18 cellular contexts compared by ENCODE assay signal in the genomic region with DNA sequence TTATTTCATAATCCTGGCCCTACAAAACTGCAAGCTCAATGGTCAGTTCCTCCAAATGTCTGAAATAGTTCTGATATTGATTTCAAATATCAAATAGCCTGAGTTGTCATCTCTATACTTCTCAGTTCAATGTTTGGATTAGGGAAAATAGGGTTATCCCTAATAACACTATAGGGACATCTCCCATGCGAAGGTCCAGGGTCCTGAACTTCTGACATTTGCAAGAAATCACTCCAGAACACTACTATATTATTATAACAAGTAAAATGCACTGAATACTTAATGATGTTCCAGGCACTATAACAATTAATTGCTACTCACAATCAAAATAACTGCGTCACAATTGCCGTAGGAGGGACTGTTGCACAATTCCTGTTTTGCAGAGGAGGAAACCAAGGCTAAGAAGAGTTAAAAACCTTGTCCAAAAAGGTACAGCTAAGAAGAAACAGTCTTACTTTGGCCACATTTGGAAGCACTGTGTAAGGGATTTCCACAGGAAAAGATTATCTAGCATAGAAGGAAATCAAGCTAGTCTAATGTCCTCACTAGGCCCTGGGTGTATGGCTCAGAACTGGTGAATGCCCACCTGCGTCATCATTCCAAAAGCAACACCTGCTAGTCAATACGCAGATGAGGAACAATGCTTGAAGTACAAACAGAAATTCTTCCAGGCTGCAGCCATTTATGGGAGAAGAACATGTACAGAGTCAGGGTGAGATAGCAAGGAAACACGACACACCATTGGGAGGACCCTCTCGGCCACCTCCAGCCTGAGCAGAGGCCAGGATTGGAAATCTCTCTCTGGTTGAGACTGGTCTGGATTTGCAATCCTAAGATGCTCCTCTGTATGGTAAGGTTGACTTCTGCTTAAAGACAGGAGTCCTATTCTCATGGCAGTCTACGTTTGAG. TPM values are rescaled to one million over a fixed set of nuclear protein-coding genes. Genes with fewer than 3 reads are reported as not detected.
DNase-seq lines count a peak whose midpoint lies in the region; ATAC-seq, FAIRE-seq and TF ChIP-seq lines count a peak whose summit lies in the region.
"Had no signal": no experiment of that assay in that cellular context is flagged by ENCODE, and none has a peak within 500 bp of the region (broad histone marks: within the 10 kb centered on the region; RNA-seq: fewer than 3 reads in every experiment).

No MANE protein-coding gene starts in this region.

- TF ChIP-seq CTCF in HEK293 (tag by site-specific recombination; IDR thresholded peaks at IDR 0.05), result no peak
- no peak for TF ChIP-seq CTCF in esophagus muscularis mucosa (IDR thresholded peaks at IDR 0.05)
- TF ChIP-seq CTCF in gastrocnemius medialis (IDR thresholded peaks at IDR 0.05 in 4 of 5, conservative IDR thresholded peaks at IDR 0.05 in 1 of 5), result no peak
- no peak for TF ChIP-seq CTCF in pancreas (IDR thresholded peaks at IDR 0.05)
- no peak for TF ChIP-seq CTCF in GM10266 (IDR thresholded peaks at IDR 0.05; ENCODE audit: control insufficient read depth, insufficient read depth, low read depth, missing control alignments)

- no peak for FAIRE-seq in pancreas (lab: Jason Lieb, UNC)
- FAIRE-seq: HTR-8/SVneo, RCC 7860 had no signal

- no peaks in the 10 kb centered on the region for H3K27me3 ChIP-seq in CD4-positive, CD25-positive, alpha-beta regulatory T cell (ENCODE audit: control insufficient read depth, insufficient read depth, low read length)
- no peaks in the 10 kb centered on the region for H3K27me3 ChIP-seq in esophagus muscularis mucosa
- no peaks in the 10 kb centered on the region for H3K27me3 ChIP-seq in gastrocnemius medialis
- H3K27me3 ChIP-seq in pancreas, result no peaks in the 10 kb centered on the region
- H3K27me3 ChIP-seq: BE2C, SJCRH30 had no signal

- H3K27ac Mint-ChIP-seq in CD4-positive, CD25-positive, alpha-beta regulatory T cell, result peak overlapping the region in 2 of 3 donors; percentile 0 to 41
- H3K27ac Mint-ChIP-seq: CD8-positive, alpha-beta T cell; GM23338; HFFc6 had no signal

- H3K36me3 ChIP-seq in CD4-positive, CD25-positive, alpha-beta regulatory T cell (ENCODE audit: control insufficient read depth, insufficient read depth, low read length), result peaks cover 3% of the 10 kb centered on the region
- H3K36me3 ChIP-seq in HEK293 (ENCODE audit: control insufficient read depth in 2 of 2, insufficient read depth in 1 of 2, low read length in 2 of 2) (no peaks in the 10 kb centered on the region), esophagus muscularis mucosa (no peaks in the 10 kb centered on the region), gastrocnemius medialis (no peaks in the 10 kb centered on the region), pancreas (no peaks in the 10 kb centered on the region)
- H3K36me3 ChIP-seq: BE2C, SJCRH30 had no signal

- CTCF ChIA-PET in HEK293 (lab: Yijun Ruan, JAX), result no interaction called here

- POLR2A ChIA-PET in HEK293 (lab: Yijun Ruan, JAX), result no interaction called here

- H3K4me3 ChIP-seq in CD4-positive, CD25-positive, alpha-beta regulatory T cell (ENCODE audit: low read depth, low read length), result no peak overlapping the region
- H3K4me3 ChIP-seq in HEK293 (ENCODE audit: low read depth, low read length) (no peak overlapping the region), esophagus muscularis mucosa (no peak overlapping the region), gastrocnemius medialis (no peak overlapping the region), pancreas (no peak overlapping the region)
- H3K4me3 ChIP-seq: GM23338, SJCRH30 had no signal

- WGBS in esophagus muscularis mucosa, result 86% methylated on average over 8 of the region's 8 CpGs
- 91 to 92% methylated on average over 8 of the region's 8 CpGs for WGBS in pancreas, 2 donors

- no peak for DNase-seq in CD4-positive, CD25-positive, alpha-beta regulatory T cell
- DNase-seq in esophagus muscularis mucosa (ENCODE audit: extremely low spot score), result no peak
- no peak for DNase-seq in gastrocnemius medialis
- no peak for DNase-seq in pancreas
- DNase-seq in GM10266 (ENCODE audit: extremely low spot score), result no peak
- no peak for DNase-seq in activated effector memory CD4-positive, alpha-beta T cell treated with anti-CD3 and anti-CD28 coated beads, Interleukin-2, amount 50 U/mL, for 16 hours
- DNase-seq: BE2C; CD8-positive, alpha-beta T cell; HFFc6; KG1; NCI-H1092; NCI-H187 treated with DMSO at 0.1 percent for 48 hours; NCI-H82; SJCRH30 had no signal

- no peak overlapping the region for H3K27ac ChIP-seq in CD4-positive, CD25-positive, alpha-beta regulatory T cell (ENCODE audit: insufficient read depth, low read length, poor library complexity, severe bottlenecking)
- no peak overlapping the region for H3K27ac ChIP-seq in HEK293 (ENCODE audit: extremely low read depth, low read depth, low read length)
- H3K27ac ChIP-seq in esophagus muscularis mucosa (replicated peaks in 1 of 4), result peak overlapping the region; percentile 24 to 60 (median 28)
- peak overlapping the region; percentile 64 to 76 (median 68) for H3K27ac ChIP-seq in gastrocnemius medialis
- no peak overlapping the region for H3K27ac ChIP-seq in pancreas
- H3K27ac ChIP-seq: SJCRH30 had no signal

- H3K36me3 Mint-ChIP-seq in CD4-positive, CD25-positive, alpha-beta regulatory T cell, result peaks cover 8% of the 10 kb centered on the region
- H3K36me3 Mint-ChIP-seq: CD8-positive, alpha-beta T cell had no signal

- in situ Hi-C loops in gastrocnemius medialis (cut with MboI; ENCODE audit: low sequenced_read_pairs in 4 of 4), result no loop called here

- H3K4me3 Mint-ChIP-seq in CD4-positive, CD25-positive, alpha-beta regulatory T cell, result no peak overlapping the region
- H3K4me3 Mint-ChIP-seq: CD8-positive, alpha-beta T cell; GM23338; HFFc6 had no signal

- H3K4me1 Mint-ChIP-seq in CD4-positive, CD25-positive, alpha-beta regulatory T cell, result peaks cover 10 to 38% (median 26%) of the 10 kb centered on the region in 4 donors

- H3K27me3 Mint-ChIP-seq in CD4-positive, CD25-positive, alpha-beta regulatory T cell, result no peaks in the 10 kb centered on the region

- ATAC-seq in CD4-positive, CD25-positive, alpha-beta regulatory T cell (ENCODE audit: low read depth in 2 of 2), result no peak
- ATAC-seq in gastrocnemius medialis, result no peak
- no peak for ATAC-seq in pancreas
- ATAC-seq: CD8-positive, alpha-beta T cell; GM23338 had no signal

- H3K9me3 ChIP-seq in CD4-positive, CD25-positive, alpha-beta regulatory T cell (ENCODE audit: control insufficient read depth in 2 of 2, low read length in 2 of 2), result no peaks in the 10 kb centered on the region
- no peaks in the 10 kb centered on the region for H3K9me3 ChIP-seq in HEK293 (ENCODE audit: control insufficient read depth, insufficient read depth, low read depth, low read length)
- H3K9me3 ChIP-seq in esophagus muscularis mucosa, result no peaks in the 10 kb centered on the region
- H3K9me3 ChIP-seq in gastrocnemius medialis, result no peaks in the 10 kb centered on the region
- no peaks in the 10 kb centered on the region for H3K9me3 ChIP-seq in pancreas
- H3K9me3 ChIP-seq: BE2C, SJCRH30 had no signal

- H3K9me3 Mint-ChIP-seq in CD4-positive, CD25-positive, alpha-beta regulatory T cell, result no peaks in the 10 kb centered on the region
- H3K9me3 Mint-ChIP-seq: CD8-positive, alpha-beta T cell; GM23338; HFFc6 had no signal

- TF ChIP-seq POLR2A in esophagus muscularis mucosa (IDR thresholded peaks at IDR 0.05; ENCODE audit: low read depth) (no peak), gastrocnemius medialis (IDR thresholded peaks at IDR 0.05) (peak in 1 of 2 donors; percentile 23)

- TF ChIP-seq EP300 in esophagus muscularis mucosa (IDR thresholded peaks at IDR 0.05), result no peak

- intact Hi-C loops in esophagus muscularis mucosa (cut with DNase I) (no loop called here), gastrocnemius medialis (cut with DNase I; ENCODE audit: low total_unique reads) (loop anchor here (5.0 kb wide), 1 partner anchor 32 kb away; no protein-coding TSS in a partner anchor), pancreas (cut with DNase I) (loop anchor here in 1 of 3 donors (5.0 kb wide), 1 partner anchor 37 kb away; no protein-coding TSS in a partner anchor)

- H3K4me1 ChIP-seq in CD4-positive, CD25-positive, alpha-beta regulatory T cell (ENCODE audit: control insufficient read depth, insufficient read depth, low read length, poor library complexity, severe bottlenecking), result peaks cover 9% of the 10 kb centered on the region
- H3K4me1 ChIP-seq in HEK293 (ENCODE audit: control insufficient read depth, insufficient read depth, low read length), result peaks cover 6% of the 10 kb centered on the region
- H3K4me1 ChIP-seq in esophagus muscularis mucosa, result peaks cover 39 to 80% (median 49%) of the 10 kb centered on the region in 4 donors
- H3K4me1 ChIP-seq in gastrocnemius medialis, result peaks cover 18 to 47% of the 10 kb centered on the region in 2 donors
- peaks cover 15 to 39% (median 19%) of the 10 kb centered on the region in 3 donors for H3K4me1 ChIP-seq in pancreas
- H3K4me1 ChIP-seq: BE2C had no signal

TF ChIP-seq in HEK293, 187 proteins besides CTCF, POLR2A, EP300 and RAD21 (continues in another document):
- TF ChIP-seq, protein P1, sequence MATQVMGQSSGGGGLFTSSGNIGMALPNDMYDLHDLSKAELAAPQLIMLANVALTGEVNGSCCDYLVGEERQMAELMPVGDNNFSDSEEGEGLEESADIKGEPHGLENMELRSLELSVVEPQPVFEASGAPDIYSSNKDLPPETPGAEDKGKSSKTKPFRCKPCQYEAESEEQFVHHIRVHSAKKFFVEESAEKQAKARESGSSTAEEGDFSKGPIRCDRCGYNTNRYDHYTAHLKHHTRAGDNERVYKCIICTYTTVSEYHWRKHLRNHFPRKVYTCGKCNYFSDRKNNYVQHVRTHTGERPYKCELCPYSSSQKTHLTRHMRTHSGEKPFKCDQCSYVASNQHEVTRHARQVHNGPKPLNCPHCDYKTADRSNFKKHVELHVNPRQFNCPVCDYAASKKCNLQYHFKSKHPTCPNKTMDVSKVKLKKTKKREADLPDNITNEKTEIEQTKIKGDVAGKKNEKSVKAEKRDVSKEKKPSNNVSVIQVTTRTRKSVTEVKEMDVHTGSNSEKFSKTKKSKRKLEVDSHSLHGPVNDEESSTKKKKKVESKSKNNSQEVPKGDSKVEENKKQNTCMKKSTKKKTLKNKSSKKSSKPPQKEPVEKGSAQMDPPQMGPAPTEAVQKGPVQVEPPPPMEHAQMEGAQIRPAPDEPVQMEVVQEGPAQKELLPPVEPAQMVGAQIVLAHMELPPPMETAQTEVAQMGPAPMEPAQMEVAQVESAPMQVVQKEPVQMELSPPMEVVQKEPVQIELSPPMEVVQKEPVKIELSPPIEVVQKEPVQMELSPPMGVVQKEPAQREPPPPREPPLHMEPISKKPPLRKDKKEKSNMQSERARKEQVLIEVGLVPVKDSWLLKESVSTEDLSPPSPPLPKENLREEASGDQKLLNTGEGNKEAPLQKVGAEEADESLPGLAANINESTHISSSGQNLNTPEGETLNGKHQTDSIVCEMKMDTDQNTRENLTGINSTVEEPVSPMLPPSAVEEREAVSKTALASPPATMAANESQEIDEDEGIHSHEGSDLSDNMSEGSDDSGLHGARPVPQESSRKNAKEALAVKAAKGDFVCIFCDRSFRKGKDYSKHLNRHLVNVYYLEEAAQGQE (tag by site-specific recombination; IDR thresholded peaks at IDR 0.05), result peak; percentile 79

RNA-seq across cellular contexts. Expression of a gene that starts 48.3 kb away (rescaled TPM):
- 131 TPM for total RNA-seq in CD4-positive, CD25-positive, alpha-beta regulatory T cell
- polyA plus RNA-seq in CD4-positive, CD25-positive, alpha-beta regulatory T cell, result 100 to 1,000 TPM; 101 to 138 (median 129) TPM
- 100 to 1,000 TPM in 3 of 4 donors, 10 to 100 TPM in 1; 83.1 to 145 (median 120) TPM for total RNA-seq in esophagus muscularis mucosa
- 100 to 1,000 TPM in 3 of 4 donors, 10 to 100 TPM in 1; 84.7 to 203 (median 150) TPM for total RNA-seq in gastrocnemius medialis
- 10 to 100 TPM; 28.1 to 44.5 (median 37.1) TPM for total RNA-seq in pancreas
- 10 to 100 TPM; 13.3 to 30.8 TPM for polyA plus RNA-seq in pancreas

Comparison
In these comparisons a context has a peak if more than half of its experiments do, and no peak if none do; other contexts are left out.
1. H3K27ac ChIP-seq: peak in esophagus muscularis mucosa (4 of 4) and gastrocnemius medialis (4 of 4); none in CD4-positive, CD25-positive, alpha-beta regulatory T cell (single experiment), HEK293 (single experiment) and pancreas (0 of 4).